ENCODE assay signal across 17 cellular contexts in genomic region chr13:110474713-110475112, GRCh38.
DNase-seq lines count a peak whose midpoint lies in the region; FAIRE-seq and TF ChIP-seq lines count a peak whose summit lies in the region.
"Had no signal": no experiment of that assay in that cellular context is flagged by ENCODE, and none has a peak within 500 bp of the region (broad histone marks: within the 10 kb centered on the region; RNA-seq: fewer than 3 reads in every experiment).

No MANE protein-coding gene starts in this region.

- H4K12ac ChIP-seq in trophoblast cell (ENCODE audit: low read depth, low read length): no peak overlapping the region

- H3K36me3 ChIP-seq in Caco-2 (ENCODE audit: control insufficient read depth, insufficient read depth, low read length): no peaks in the 10 kb centered on the region
- peaks cover 69 to 82% of the 10 kb centered on the region in 2 experiments for H3K36me3 ChIP-seq in trophoblast cell (ENCODE audit: control insufficient read depth in 1 of 2, insufficient read depth in 2 of 2, low read length in 2 of 2)
- H3K36me3 ChIP-seq in right atrium auricular region: peaks cover 91% of the 10 kb centered on the region

- H2BK120ac ChIP-seq in trophoblast cell (ENCODE audit: insufficient read depth, low read length, poor library complexity): no peak overlapping the region

- POLR2A ChIA-PET in Caco-2 (lab: Charles Lee): no interaction called here

- no peak overlapping the region for H4K8ac ChIP-seq in trophoblast cell (ENCODE audit: low read depth, low read length)

- H3K9me3 ChIP-seq in Caco-2 (no peaks in the 10 kb centered on the region), trophoblast cell (ENCODE audit: insufficient read depth, low read depth, low read length) (peaks cover 10% of the 10 kb centered on the region), right atrium auricular region (no peaks in the 10 kb centered on the region)
- H3K9me3 ChIP-seq: Peyer's patch had no signal

- H3K36me3 Mint-ChIP-seq in Caco-2 (ENCODE audit: insufficient read depth, unreplicated experiment) (no peaks in the 10 kb centered on the region), chondrocyte (ENCODE audit: low read depth) (peaks cover 61% of the 10 kb centered on the region)

- H3K18ac ChIP-seq in trophoblast cell (ENCODE audit: low read length): no peak overlapping the region

- H2BK5ac ChIP-seq in trophoblast cell (ENCODE audit: low read depth, low read length, poor library complexity): no peak overlapping the region

- H3K27ac ChIP-seq in trophoblast cell (ENCODE audit: low read depth, low read length) (no peak overlapping the region), right atrium auricular region (no peak overlapping the region)
- H3K27ac ChIP-seq: Peyer's patch, SK-N-MC had no signal

- intact Hi-C loops in Caco-2 (cut with micrococcal nuclease; ENCODE audit: unreplicated experiment): no loop called here

- no peak overlapping the region for H3K4ac ChIP-seq in trophoblast cell (ENCODE audit: low read depth, low read length)

- peaks cover 5% of the 10 kb centered on the region for H3K79me1 ChIP-seq in trophoblast cell (ENCODE audit: low read length)

- peak overlapping the region; percentile 73 for H3K27ac Mint-ChIP-seq in Caco-2 (ENCODE audit: unreplicated experiment)
- peak overlapping the region; percentile 36 for H3K27ac Mint-ChIP-seq in chondrocyte (ENCODE audit: unreplicated experiment)
- H3K27ac Mint-ChIP-seq: HFFc6 had no signal

- TF ChIP-seq CTCF in Caco-2 (IDR thresholded peaks at IDR 0.05; ENCODE audit: insufficient read depth in 1 of 2, low read depth in 1 of 2, low read length in 1 of 2, severe bottlenecking in 1 of 2, unreplicated experiment in 1 of 2) (no peak), chondrocyte (IDR thresholded peaks at IDR 0.05) (no peak), right atrium auricular region (IDR thresholded peaks at IDR 0.05) (no peak)

- WGBS in trophoblast cell (ENCODE audit: extremely low coverage, insufficient coverage, insufficient read length): no CpG with 5 or more reads among the region's 21 CpGs

- no peak overlapping the region for H2AK5ac ChIP-seq in trophoblast cell (ENCODE audit: low read length)

- CTCF ChIA-PET in Caco-2 (lab: Charles Lee): no interaction called here

- no peak overlapping the region for H3K9ac ChIP-seq in trophoblast cell (ENCODE audit: low read length)

- H3K4me1 ChIP-seq in Caco-2: 0 out of 2 replicates have a peak, but pooled peaks cover 12% of the 10 kb centered on the region
- peaks cover 2 to 11% of the 10 kb centered on the region in 2 experiments for H3K4me1 ChIP-seq in trophoblast cell (ENCODE audit: control insufficient read depth in 1 of 2, insufficient read depth in 2 of 2, low read length in 2 of 2)
- peaks cover 0 to 30% of the 10 kb centered on the region in 2 donors for H3K4me1 ChIP-seq in right atrium auricular region
- H3K4me1 ChIP-seq: Peyer's patch had no signal

- H2AFZ ChIP-seq in trophoblast cell (ENCODE audit: insufficient read depth, low read length, poor library complexity): no peak overlapping the region

- H3K4me2 ChIP-seq in trophoblast cell (ENCODE audit: low read length): no peak overlapping the region

- H3K4me3 ChIP-seq in Caco-2 (ENCODE audit: low read depth, low read length): no peak overlapping the region
- H3K4me3 ChIP-seq in trophoblast cell (ENCODE audit: low read depth, low read length): peak overlapping the region; percentile 34
- H3K4me3 ChIP-seq in right atrium auricular region: no peak overlapping the region
- H3K4me3 ChIP-seq: Peyer's patch, SK-N-MC had no signal

- H3K27me3 ChIP-seq in Caco-2 (replicated peaks; ENCODE audit: control insufficient read depth, insufficient read depth, low read length) (no peaks in the 10 kb centered on the region), trophoblast cell (ENCODE audit: insufficient read depth, low read length) (no peaks in the 10 kb centered on the region), right atrium auricular region (no peaks in the 10 kb centered on the region)
- H3K27me3 ChIP-seq: Peyer's patch had no signal

- H3K4me1 Mint-ChIP-seq in Caco-2 (ENCODE audit: low read depth, unreplicated experiment) (peaks cover 27% of the 10 kb centered on the region), chondrocyte (ENCODE audit: low read depth) (peaks cover 32% of the 10 kb centered on the region)

- no peak overlapping the region for H3K23ac ChIP-seq in trophoblast cell (ENCODE audit: low read length)

- H3K9me3 Mint-ChIP-seq in Caco-2 (ENCODE audit: unreplicated experiment) (no peaks in the 10 kb centered on the region), chondrocyte (ENCODE audit: low read depth) (no peaks in the 10 kb centered on the region)
- H3K9me3 Mint-ChIP-seq: HFFc6 had no signal

- DNase-seq in Caco-2 (no peak), HTR-8/SVneo (ENCODE audit: insufficient read length, low spot score) (no peak), chondrocyte (ENCODE audit: low spot score) (no peak), trophoblast cell (no peak), C1 segment of cervical spinal cord (lab: John Stamatoyannopoulos, UW) (no peak), NCI-H2081 (lab: John Stamatoyannopoulos, UW) (no peak), A172 (ENCODE audit: low spot score) (no peak), right atrium auricular region (ENCODE audit: low spot score) (no peak)
- DNase-seq: ACHN, HFFc6, Kasumi-1, NCI-H1105 treated with DMSO at 0.1 percent for 48 hours, NCI-H1694 treated with DMSO at 0.1 percent for 48 hours, NCI-H226, NCI-H524 treated with DMSO at 0.1 percent for 48 hours, Peyer's patch had no signal

- no peak overlapping the region for H4K91ac ChIP-seq in trophoblast cell (ENCODE audit: low read depth, low read length)

- H2BK12ac ChIP-seq in trophoblast cell (ENCODE audit: low read length): no peak overlapping the region

- BruUV-seq in Caco-2 (replicated peaks; lab: Mats Ljungman, UMichigan): no TSS peak

- H3K4me3 Mint-ChIP-seq in Caco-2 (ENCODE audit: unreplicated experiment) (no peak overlapping the region), chondrocyte (ENCODE audit: unreplicated experiment) (no peak overlapping the region)
- H3K4me3 Mint-ChIP-seq: HFFc6 had no signal

- FAIRE-seq in HTR-8/SVneo (lab: Jason Lieb, UNC): peak; percentile 93

- H3K14ac ChIP-seq in trophoblast cell (ENCODE audit: low read length): no peak overlapping the region

- H3K79me2 ChIP-seq in trophoblast cell (ENCODE audit: control insufficient read depth, insufficient read depth, low read length, poor library complexity): no peaks in the 10 kb centered on the region

- H3K27me3 Mint-ChIP-seq in Caco-2 (ENCODE audit: insufficient read depth, unreplicated experiment) (no peaks in the 10 kb centered on the region), chondrocyte (ENCODE audit: low read depth) (no peaks in the 10 kb centered on the region)
